In genomic region chr22:35914665-35915476, GRCh38 we compare ENCODE assay signal across 9 cellular contexts.
DNase-seq lines count a peak whose midpoint lies in the region; ATAC-seq and TF ChIP-seq lines count a peak whose summit lies in the region.
"Had no signal": no experiment of that assay in that cellular context is flagged by ENCODE, and none has a peak within 500 bp of the region (broad histone marks: within the 10 kb centered on the region; RNA-seq: fewer than 3 reads in every experiment).

No MANE protein-coding gene starts in this region.

- intact Hi-C loops in activated CD4-positive, alpha-beta T cell treated with anti-CD3 and anti-CD28 coated beads, Interleukin-2, amount 10 ng/mL, durations not matched to agents 24 days and 14 days (cut with micrococcal nuclease): no loop called here
- intact Hi-C loops in ascending aorta (cut with DNase I): loop anchor here (2.0 kb wide), 1 partner anchor 20 kb away; no protein-coding TSS in a partner anchor

- H3K4me3 ChIP-seq in ascending aorta (peak overlapping the region; percentile 58 to 66), right atrium auricular region (peak overlapping the region; percentile 31 to 43)

- H3K27ac Mint-ChIP-seq in activated CD4-positive, alpha-beta T cell treated with anti-CD3 and anti-CD28 coated beads, Interleukin-2, amount 10 ng/mL, durations not matched to agents 24 days and 14 days: no peak overlapping the region
- H3K27ac Mint-ChIP-seq in progenitor cell of endocrine pancreas: peak overlapping the region; percentile 94
- H3K27ac Mint-ChIP-seq: naive B cell had no signal

- no peaks in the 10 kb centered on the region for H3K27me3 ChIP-seq in ascending aorta
- H3K27me3 ChIP-seq in right atrium auricular region: no peaks in the 10 kb centered on the region

- H3K27ac ChIP-seq in ascending aorta (peak overlapping the region; percentile 50 to 83), right atrium auricular region (peak overlapping the region; percentile 83 to 86)

- H3K27me3 Mint-ChIP-seq in activated CD4-positive, alpha-beta T cell treated with anti-CD3 and anti-CD28 coated beads, Interleukin-2, amount 10 ng/mL, durations not matched to agents 24 days and 14 days: no peaks in the 10 kb centered on the region
- H3K27me3 Mint-ChIP-seq in progenitor cell of endocrine pancreas: no peaks in the 10 kb centered on the region

- TF ChIP-seq CTCF in ascending aorta (IDR thresholded peaks at IDR 0.05): no peak
- no peak for TF ChIP-seq CTCF in right atrium auricular region (IDR thresholded peaks at IDR 0.05)
- no peak for TF ChIP-seq CTCF in progenitor cell of endocrine pancreas (IDR thresholded peaks at IDR 0.05; ENCODE audit: unreplicated experiment)

- no peak for ATAC-seq in HG02885 (IDR thresholded peaks at IDR 0.05; ENCODE audit: poor library complexity, unreplicated experiment)
- no peak for ATAC-seq in GM21447 (IDR thresholded peaks at IDR 0.05; ENCODE audit: unreplicated experiment)

- H3K4me1 ChIP-seq in ascending aorta (peaks cover 7 to 38% of the 10 kb centered on the region in 2 donors), right atrium auricular region (peaks cover 0 to 83% of the 10 kb centered on the region in 2 donors)

- H3K36me3 ChIP-seq in ascending aorta (no peaks in the 10 kb centered on the region), right atrium auricular region (no peaks in the 10 kb centered on the region)

- H3K9me3 Mint-ChIP-seq in activated CD4-positive, alpha-beta T cell treated with anti-CD3 and anti-CD28 coated beads, Interleukin-2, amount 10 ng/mL, durations not matched to agents 24 days and 14 days: no peaks in the 10 kb centered on the region
- no peaks in the 10 kb centered on the region for H3K9me3 Mint-ChIP-seq in progenitor cell of endocrine pancreas (ENCODE audit: low read depth)
- H3K9me3 Mint-ChIP-seq: naive B cell had no signal

- H3K4me1 Mint-ChIP-seq in activated CD4-positive, alpha-beta T cell treated with anti-CD3 and anti-CD28 coated beads, Interleukin-2, amount 10 ng/mL, durations not matched to agents 24 days and 14 days: peaks cover 16% of the 10 kb centered on the region
- H3K4me1 Mint-ChIP-seq in progenitor cell of endocrine pancreas (ENCODE audit: low read depth): peaks cover 45% of the 10 kb centered on the region

- no peaks in the 10 kb centered on the region for H3K36me3 Mint-ChIP-seq in activated CD4-positive, alpha-beta T cell treated with anti-CD3 and anti-CD28 coated beads, Interleukin-2, amount 10 ng/mL, durations not matched to agents 24 days and 14 days (ENCODE audit: low read depth)
- H3K36me3 Mint-ChIP-seq in progenitor cell of endocrine pancreas (ENCODE audit: insufficient read depth): no peaks in the 10 kb centered on the region
- H3K36me3 Mint-ChIP-seq: naive B cell had no signal

- no peaks in the 10 kb centered on the region for H3K9me3 ChIP-seq in ascending aorta
- no peaks in the 10 kb centered on the region for H3K9me3 ChIP-seq in right atrium auricular region

- no peak for DNase-seq in activated CD4-positive, alpha-beta T cell treated with anti-CD3 and anti-CD28 coated beads, Interleukin-2, amount 10 ng/mL, durations not matched to agents 24 days and 14 days
- no peak for DNase-seq in activated CD4-positive, alpha-beta T cell treated with anti-CD3 and anti-CD28 coated beads for 4 hours
- peak; percentile 52 for DNase-seq in NCI-H226
- DNase-seq in ascending aorta (ENCODE audit: low spot score in 2 of 2): peak in 1 of 2 donors; percentile 77
- DNase-seq in right atrium auricular region (ENCODE audit: low spot score): peak; percentile 69
- DNase-seq in progenitor cell of endocrine pancreas (ENCODE audit: low spot score, unreplicated experiment): peak; percentile 50
- DNase-seq: naive B cell had no signal

- H3K4me3 Mint-ChIP-seq in activated CD4-positive, alpha-beta T cell treated with anti-CD3 and anti-CD28 coated beads, Interleukin-2, amount 10 ng/mL, durations not matched to agents 24 days and 14 days: peak overlapping the region; percentile 28
- H3K4me3 Mint-ChIP-seq in progenitor cell of endocrine pancreas (ENCODE audit: low read depth): peak overlapping the region; percentile 67

Comparison
In these comparisons a context has a peak if more than half of its experiments do, and no peak if none do; other contexts are left out.
1. DNase-seq: peak in NCI-H226 (single experiment), right atrium auricular region (single experiment) and progenitor cell of endocrine pancreas (single experiment); none in activated CD4-positive, alpha-beta T cell treated with anti-CD3 and anti-CD28 coated beads, Interleukin-2, amount 10 ng/mL, durations not matched to agents 24 days and 14 days (single experiment) and activated CD4-positive, alpha-beta T cell treated with anti-CD3 and anti-CD28 coated beads for 4 hours (0 of 2).